In the genomic region with DNA sequence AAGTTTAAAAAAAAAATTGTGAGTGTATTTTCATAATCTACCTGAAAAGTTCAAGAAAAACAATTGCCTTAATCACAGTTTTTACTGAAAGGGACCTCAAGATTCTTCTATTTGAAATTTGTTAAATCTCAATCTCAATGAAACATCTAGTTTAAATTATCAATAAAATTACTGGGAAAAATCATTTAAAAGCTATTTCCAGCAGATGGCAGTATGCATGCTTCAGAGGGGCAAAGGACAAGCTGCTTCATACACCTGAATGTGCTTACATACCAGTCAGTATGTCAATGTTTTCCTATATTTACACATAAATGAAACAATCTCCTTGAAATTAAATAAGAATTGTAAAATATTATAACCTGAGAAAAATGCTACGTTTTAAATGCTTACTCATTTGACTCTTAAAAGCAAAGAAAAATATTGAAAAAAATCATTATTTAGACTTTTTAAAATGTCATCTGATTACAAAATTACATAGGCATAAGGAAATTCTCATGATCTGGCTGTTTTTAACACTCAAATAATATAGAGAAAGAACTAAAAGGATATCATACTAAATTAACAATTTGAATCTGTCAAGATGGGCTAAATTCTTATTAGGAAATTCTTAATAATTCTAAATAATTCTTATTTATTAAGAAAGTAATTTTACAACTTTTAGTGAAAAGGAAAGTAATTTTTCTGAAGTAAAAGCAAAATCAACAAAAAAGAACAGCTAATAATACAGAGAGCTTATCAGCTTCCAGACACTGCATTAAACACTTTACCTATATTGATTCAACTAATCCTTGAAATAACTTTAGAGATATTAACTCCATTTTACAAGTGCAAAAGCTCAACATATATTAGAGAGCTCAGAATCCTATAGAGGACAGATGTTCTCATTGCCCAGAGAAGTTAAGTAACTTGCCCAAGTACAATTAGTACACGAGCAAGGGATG, we compare ENCODE assay signal across 8 cellular contexts.
DNase-seq lines count a peak whose midpoint lies in the region; ATAC-seq, FAIRE-seq and TF ChIP-seq lines count a peak whose summit lies in the region.

No MANE protein-coding gene starts in this region.

- H3K27me3 ChIP-seq in SK-N-SH (ENCODE audit: insufficient read depth) (no peaks in the 10 kb centered on the region), upper lobe of left lung (no peaks in the 10 kb centered on the region)

- no peaks in the 10 kb centered on the region for H3K9me2 ChIP-seq in SK-N-SH

- FAIRE-seq in D721Med (lab: Jason Lieb, UNC) = no peak

- TF ChIP-seq POLR2A in upper lobe of left lung (IDR thresholded peaks at IDR 0.05) = no peak

- H3K27ac ChIP-seq in SK-N-SH (ENCODE audit: low read depth in 2 of 2, low read length in 1 of 2) = peak overlapping the region in 1 of 2 experiments; percentile 34; a peak in 2 of 4 replicates
- no peak overlapping the region for H3K27ac ChIP-seq in upper lobe of left lung

- H3K79me2 ChIP-seq in SK-N-SH (ENCODE audit: insufficient read depth) = no peaks in the 10 kb centered on the region

- no peaks in the 10 kb centered on the region for H3F3A ChIP-seq in SK-N-SH (replicated peaks; ENCODE audit: insufficient read depth)

- no peaks in the 10 kb centered on the region for H4K20me1 ChIP-seq in SK-N-SH (ENCODE audit: insufficient read depth)

- H2AFZ ChIP-seq in SK-N-SH (ENCODE audit: low read depth) = no peak overlapping the region

- POLR2A ChIA-PET in SK-N-SH (lab: Yijun Ruan, JAX) = no interaction called here

- intact Hi-C loops in posterior cingulate gyrus (cut with DNase I) = loop anchor here (5.0 to 10.0 kb wide), 2 partner anchors 138 to 695 kb away; no protein-coding TSS in a partner anchor

- WGBS in SK-N-SH (ENCODE audit: low lambda C conversion rate) = 43% methylated on average over 2 of the region's 2 CpGs
- 45 to 53% methylated on average over 2 of the region's 2 CpGs for WGBS in upper lobe of left lung, 2 donors

- H3K9me3 ChIP-seq in SK-N-SH (no peaks in the 10 kb centered on the region), upper lobe of left lung (no peaks in the 10 kb centered on the region)

- peak; percentile 68 for TF ChIP-seq CTCF in D721Med (IDR thresholded peaks at IDR 0.05; ENCODE audit: insufficient read depth, missing control alignments)
- TF ChIP-seq CTCF in SK-N-SH (IDR thresholded peaks at IDR 0.05) = peak; percentile 85
- TF ChIP-seq CTCF in upper lobe of left lung (IDR thresholded peaks at IDR 0.05) = peak in 5 of 6 experiments; percentile 14 to 45 (median 42)

- CTCF ChIA-PET in SK-N-SH (lab: Yijun Ruan, JAX) = interaction anchor here (0.6 to 4.8 kb wide), 57 partner anchors 8 to 695 kb away, joined by 3 to 54 read pairs (median 5); no protein-coding TSS in a partner anchor

- H3K9ac ChIP-seq in SK-N-SH = no peak overlapping the region

- TF ChIP-seq EP300 in SK-N-SH (IDR thresholded peaks at IDR 0.05; ENCODE audit: borderline replicate concordance in 1 of 2, low read depth in 1 of 2, low read length in 1 of 2) (no peak), upper lobe of left lung (IDR thresholded peaks at IDR 0.05) (no peak)

- TF ChIP-seq RAD21 in SK-N-SH (IDR thresholded peaks at IDR 0.05; ENCODE audit: low read length) = peak; percentile 90

- no peak for DNase-seq in D721Med (ENCODE audit: insufficient read length, low spot score)
- peak; percentile 20 for DNase-seq in HT-29 (ENCODE audit: low spot score)
- DNase-seq in SK-N-SH = peak; percentile 21
- DNase-seq in foreskin melanocyte = peak; percentile 34
- DNase-seq in upper lobe of left lung = no peak
- no peak for DNase-seq in posterior cingulate gyrus
- DNase-seq in mesenteric fat pad (ENCODE audit: low spot score) = no peak

- H3K4me1 ChIP-seq in SK-N-SH (ENCODE audit: control insufficient read depth in 1 of 2, insufficient read depth in 2 of 2, low read depth in 1 of 2, low read length in 1 of 2) = peaks cover 0 to 11% of the 10 kb centered on the region in 2 experiments; a peak in 2 of 4 replicates
- H3K4me1 ChIP-seq in upper lobe of left lung = no peaks in the 10 kb centered on the region

- H3K36me3 ChIP-seq in SK-N-SH (replicated peaks in 1 of 2; ENCODE audit: control insufficient read depth in 1 of 2, insufficient read depth in 2 of 2, low read length in 1 of 2) (no peaks in the 10 kb centered on the region), upper lobe of left lung (no peaks in the 10 kb centered on the region)

- H3K4me2 ChIP-seq in SK-N-SH = no peak overlapping the region

- H3K4me3 ChIP-seq in SK-N-SH (ENCODE audit: low read depth in 2 of 2, low read length in 1 of 2) (no peak overlapping the region), upper lobe of left lung (no peak overlapping the region)

- ATAC-seq in upper lobe of left lung (ENCODE audit: low FRiP score in 2 of 2) = peak in 1 of 2 donors; percentile 40
- ATAC-seq in GM21528 (IDR thresholded peaks at IDR 0.05; ENCODE audit: low FRiP score, unreplicated experiment) = no peak

TF ChIP-seq in SK-N-SH, 30 proteins besides CTCF, POLR2A, EP300 and RAD21:
- TF ChIP-seq, protein P1, sequence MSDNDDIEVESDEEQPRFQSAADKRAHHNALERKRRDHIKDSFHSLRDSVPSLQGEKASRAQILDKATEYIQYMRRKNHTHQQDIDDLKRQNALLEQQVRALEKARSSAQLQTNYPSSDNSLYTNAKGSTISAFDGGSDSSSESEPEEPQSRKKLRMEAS (IDR thresholded peaks at IDR 0.05; ENCODE audit: low read depth) = no peak
- TF ChIP-seq SMC3 (IDR thresholded peaks at IDR 0.05; ENCODE audit: low read depth, low read length) = peak; percentile 83

Comparison
In these comparisons a context has a peak if more than half of its experiments do, and no peak if none do; other contexts are left out.
1. DNase-seq: peak in HT-29 (single experiment), SK-N-SH (single experiment) and foreskin melanocyte (single experiment); none in D721Med (single experiment), upper lobe of left lung (0 of 2), posterior cingulate gyrus (0 of 10) and mesenteric fat pad (single experiment).
2. Peak in every context shown above with its lines, with median percentiles within 50 percentile points of each other: CTCF ChIP-seq.